ENCODE assay signal across 12 cellular contexts in genomic region chr3:172044833-172045585, GRCh38. TPM values are rescaled to one million over a fixed set of nuclear protein-coding genes. Genes with fewer than 3 reads are reported as not detected.
DNase-seq lines count a peak whose midpoint lies in the region; ATAC-seq, FAIRE-seq and TF ChIP-seq lines count a peak whose summit lies in the region.
"Had no signal": no experiment of that assay in that cellular context is flagged by ENCODE, and none has a peak within 500 bp of the region (broad histone marks: within the 10 kb centered on the region; RNA-seq: fewer than 3 reads in every experiment).

No MANE protein-coding gene starts in this region.

- H3K9ac ChIP-seq in kidney (ENCODE audit: low read length in 2 of 2): peak overlapping the region in 1 of 2 donors; percentile 31

- H3K4me1 Mint-ChIP-seq in stimulated activated naive CD8-positive, alpha-beta T cell treated with anti-CD3 and anti-CD28 coated beads, Interleukin-15, Interleukin-2, amounts not matched to agents 100 ng/mL and 50 ng/mL, for 24 hours (ENCODE audit: low read depth): peaks cover 52% of the 10 kb centered on the region
- H3K4me1 Mint-ChIP-seq in chondrocyte (ENCODE audit: low read depth): peaks cover 75% of the 10 kb centered on the region
- peaks cover 63 to 80% of the 10 kb centered on the region in 2 donors for H3K4me1 Mint-ChIP-seq in natural killer cell
- peaks cover 35% of the 10 kb centered on the region for H3K4me1 Mint-ChIP-seq in activated T-helper 1 cell treated with anti-CD3 and anti-CD28 coated beads, Interleukin-12 subunit alpha, Interleukin-12 subunit beta, Interleukin-2, Interleukin-4 antibody, amounts not matched to agents 30 ng/mL and 10 ng/mL and 1 ng/mL, durations not matched to agents 14 hours and 24 hours and 36 hours (ENCODE audit: low read depth)

- no peak for TF ChIP-seq CTCF in chondrocyte (IDR thresholded peaks at IDR 0.05)
- TF ChIP-seq CTCF in natural killer cell (IDR thresholded peaks at IDR 0.05): no peak
- TF ChIP-seq CTCF in kidney (IDR thresholded peaks at IDR 0.05; ENCODE audit: borderline replicate concordance, extremely low read depth, insufficient read depth): no peak

- H3K4me1 ChIP-seq in kidney (ENCODE audit: control insufficient read depth in 1 of 2, insufficient read depth in 1 of 2, low read depth in 1 of 2, low read length in 2 of 2): peaks cover 6 to 11% of the 10 kb centered on the region in 2 donors

- H3K4me3 Mint-ChIP-seq in stimulated activated naive CD8-positive, alpha-beta T cell treated with anti-CD3 and anti-CD28 coated beads, Interleukin-15, Interleukin-2, amounts not matched to agents 100 ng/mL and 50 ng/mL, for 24 hours: no peak overlapping the region
- peak overlapping the region; percentile 33 for H3K4me3 Mint-ChIP-seq in chondrocyte (ENCODE audit: unreplicated experiment)
- peak overlapping the region; percentile 37 for H3K4me3 Mint-ChIP-seq in natural killer cell
- no peak overlapping the region for H3K4me3 Mint-ChIP-seq in activated T-helper 1 cell treated with anti-CD3 and anti-CD28 coated beads, Interleukin-12 subunit alpha, Interleukin-12 subunit beta, Interleukin-2, Interleukin-4 antibody, amounts not matched to agents 30 ng/mL and 10 ng/mL and 1 ng/mL, durations not matched to agents 14 hours and 24 hours and 36 hours

- FAIRE-seq in kidney (lab: Jason Lieb, UNC): no peak

- ATAC-seq in stimulated activated naive CD8-positive, alpha-beta T cell treated with anti-CD3 and anti-CD28 coated beads, Interleukin-15, Interleukin-2, amounts not matched to agents 100 U/mL and 50 U/mL, for 24 hours: no peak
- ATAC-seq in natural killer cell (no peak), HG03439 (IDR thresholded peaks at IDR 0.05; ENCODE audit: unreplicated experiment) (no peak)

- peak overlapping the region in 1 of 2 donors; percentile 15 for H3K27ac ChIP-seq in kidney (ENCODE audit: low read depth in 2 of 2, low read length in 2 of 2)

- no peak overlapping the region for H3K4me3 ChIP-seq in kidney (ENCODE audit: low read length in 2 of 2)

- H3K27me3 Mint-ChIP-seq in stimulated activated naive CD8-positive, alpha-beta T cell treated with anti-CD3 and anti-CD28 coated beads, Interleukin-15, Interleukin-2, amounts not matched to agents 100 ng/mL and 50 ng/mL, for 24 hours: no peaks in the 10 kb centered on the region
- H3K27me3 Mint-ChIP-seq in chondrocyte (ENCODE audit: low read depth) (no peaks in the 10 kb centered on the region), natural killer cell (ENCODE audit: low read depth in 2 of 2) (no peaks in the 10 kb centered on the region)
- no peaks in the 10 kb centered on the region for H3K27me3 Mint-ChIP-seq in activated T-helper 1 cell treated with anti-CD3 and anti-CD28 coated beads, Interleukin-12 subunit alpha, Interleukin-12 subunit beta, Interleukin-2, Interleukin-4 antibody, amounts not matched to agents 30 ng/mL and 10 ng/mL and 1 ng/mL, durations not matched to agents 14 hours and 24 hours and 36 hours (ENCODE audit: insufficient read depth)

- peak overlapping the region; percentile 24 for H3K27ac Mint-ChIP-seq in stimulated activated naive CD8-positive, alpha-beta T cell treated with anti-CD3 and anti-CD28 coated beads, Interleukin-15, Interleukin-2, amounts not matched to agents 100 ng/mL and 50 ng/mL, for 24 hours
- H3K27ac Mint-ChIP-seq in chondrocyte (ENCODE audit: unreplicated experiment) (peak overlapping the region; percentile 52), natural killer cell (peak overlapping the region; percentile 82 to 93)
- H3K27ac Mint-ChIP-seq in activated T-helper 1 cell treated with anti-CD3 and anti-CD28 coated beads, Interleukin-12 subunit alpha, Interleukin-12 subunit beta, Interleukin-2, Interleukin-4 antibody, amounts not matched to agents 30 ng/mL and 10 ng/mL and 1 ng/mL, durations not matched to agents 14 hours and 24 hours and 36 hours: no peak overlapping the region

- no peaks in the 10 kb centered on the region for H3K9me3 Mint-ChIP-seq in stimulated activated naive CD8-positive, alpha-beta T cell treated with anti-CD3 and anti-CD28 coated beads, Interleukin-15, Interleukin-2, amounts not matched to agents 100 ng/mL and 50 ng/mL, for 24 hours
- H3K9me3 Mint-ChIP-seq in chondrocyte (ENCODE audit: low read depth) (no peaks in the 10 kb centered on the region), natural killer cell (no peaks in the 10 kb centered on the region)
- H3K9me3 Mint-ChIP-seq in activated T-helper 1 cell treated with anti-CD3 and anti-CD28 coated beads, Interleukin-12 subunit alpha, Interleukin-12 subunit beta, Interleukin-2, Interleukin-4 antibody, amounts not matched to agents 30 ng/mL and 10 ng/mL and 1 ng/mL, durations not matched to agents 14 hours and 24 hours and 36 hours: no peaks in the 10 kb centered on the region

- H3K36me3 Mint-ChIP-seq in stimulated activated naive CD8-positive, alpha-beta T cell treated with anti-CD3 and anti-CD28 coated beads, Interleukin-15, Interleukin-2, amounts not matched to agents 100 ng/mL and 50 ng/mL, for 24 hours (ENCODE audit: low read depth): peaks cover 21% of the 10 kb centered on the region
- H3K36me3 Mint-ChIP-seq in chondrocyte (ENCODE audit: low read depth) (peaks cover 11% of the 10 kb centered on the region), natural killer cell (peaks cover 7% of the 10 kb centered on the region)
- peaks cover 7% of the 10 kb centered on the region for H3K36me3 Mint-ChIP-seq in activated T-helper 1 cell treated with anti-CD3 and anti-CD28 coated beads, Interleukin-12 subunit alpha, Interleukin-12 subunit beta, Interleukin-2, Interleukin-4 antibody, amounts not matched to agents 30 ng/mL and 10 ng/mL and 1 ng/mL, durations not matched to agents 14 hours and 24 hours and 36 hours (ENCODE audit: low read depth)

- intact Hi-C loops in natural killer cell (cut with micrococcal nuclease) (no loop called here), kidney (cut with DNase I) (loop anchor here (10.0 kb wide), 1 partner anchor 290 kb away; no protein-coding TSS in a partner anchor)
- intact Hi-C loops in activated T-helper 1 cell treated with anti-CD3 and anti-CD28 coated beads, Interleukin-12 subunit alpha, Interleukin-12 subunit beta, Interleukin-2, Interleukin-4 antibody, amounts not matched to agents 30 ng/mL and 10 ng/mL and 1 ng/mL, durations not matched to agents 14 hours and 24 hours and 36 hours (cut with micrococcal nuclease): loop anchor here (10.0 kb wide), 1 partner anchor 90 kb away; no protein-coding TSS in a partner anchor

- no peaks in the 10 kb centered on the region for H3K36me3 ChIP-seq in kidney (ENCODE audit: control insufficient read depth in 1 of 2, insufficient read depth in 2 of 2, low read length in 2 of 2)

- DNase-seq in stimulated activated naive CD8-positive, alpha-beta T cell treated with anti-CD3 and anti-CD28 coated beads, Interleukin-15, Interleukin-2, amounts not matched to agents 100 U/mL and 50 U/mL, for 24 hours: no peak
- no peak for DNase-seq in chondrocyte (ENCODE audit: low spot score)
- DNase-seq in natural killer cell: no peak
- no peak for DNase-seq in kidney
- DNase-seq in activated T-helper 1 cell treated with anti-CD3 and anti-CD28 coated beads, Interleukin-12 subunit alpha, Interleukin-12 subunit beta, Interleukin-2, Interleukin-4 antibody, amounts not matched to agents 30 ng/mL and 10 ng/mL and 1 ng/mL, durations not matched to agents 14 hours and 24 hours and 36 hours (ENCODE audit: low spot score): no peak
- DNase-seq in retina: no peak
- DNase-seq: amniotic stem cell; effector CD8-positive, alpha-beta T cell; Kasumi-1; NCI-H2029 had no signal

- no peaks in the 10 kb centered on the region for H3K9me3 ChIP-seq in kidney (ENCODE audit: control insufficient read depth in 1 of 2, low read length in 2 of 2)

RNA-seq across cellular contexts. Expression of gene FNDC3B, which starts 5.6 kb away (rescaled TPM):
- total RNA-seq in chondrocyte (290 to 304 TPM (median 293 TPM) in 3 replicates), natural killer cell (100 to 1,000 TPM; 154 to 214 (median 206) TPM), kidney (185 TPM)
- 11.8 TPM for polyA plus RNA-seq in kidney (ENCODE audit: insufficient read depth, low read depth, low replicate concordance)
- total RNA-seq in activated T-helper 1 cell treated with anti-CD3 and anti-CD28 coated beads, Interleukin-12 subunit alpha, Interleukin-12 subunit beta, Interleukin-2, Interleukin-4 antibody, amounts not matched to agents 30 ng/mL and 10 ng/mL and 1 ng/mL, durations not matched to agents 14 hours and 24 hours and 36 hours: 29.0 and 31.5 TPM in 2 replicates

Comparison
In these comparisons a context has a peak if more than half of its experiments do, and no peak if none do; other contexts are left out.
1. H3K4me3 Mint-ChIP-seq: peak in chondrocyte (single experiment) and natural killer cell (single experiment); none in stimulated activated naive CD8-positive, alpha-beta T cell treated with anti-CD3 and anti-CD28 coated beads, Interleukin-15, Interleukin-2, amounts not matched to agents 100 ng/mL and 50 ng/mL, for 24 hours (single experiment) and activated T-helper 1 cell treated with anti-CD3 and anti-CD28 coated beads, Interleukin-12 subunit alpha, Interleukin-12 subunit beta, Interleukin-2, Interleukin-4 antibody, amounts not matched to agents 30 ng/mL and 10 ng/mL and 1 ng/mL, durations not matched to agents 14 hours and 24 hours and 36 hours (single experiment).